10 cellular contexts compared by ENCODE assay signal in the genomic region with DNA sequence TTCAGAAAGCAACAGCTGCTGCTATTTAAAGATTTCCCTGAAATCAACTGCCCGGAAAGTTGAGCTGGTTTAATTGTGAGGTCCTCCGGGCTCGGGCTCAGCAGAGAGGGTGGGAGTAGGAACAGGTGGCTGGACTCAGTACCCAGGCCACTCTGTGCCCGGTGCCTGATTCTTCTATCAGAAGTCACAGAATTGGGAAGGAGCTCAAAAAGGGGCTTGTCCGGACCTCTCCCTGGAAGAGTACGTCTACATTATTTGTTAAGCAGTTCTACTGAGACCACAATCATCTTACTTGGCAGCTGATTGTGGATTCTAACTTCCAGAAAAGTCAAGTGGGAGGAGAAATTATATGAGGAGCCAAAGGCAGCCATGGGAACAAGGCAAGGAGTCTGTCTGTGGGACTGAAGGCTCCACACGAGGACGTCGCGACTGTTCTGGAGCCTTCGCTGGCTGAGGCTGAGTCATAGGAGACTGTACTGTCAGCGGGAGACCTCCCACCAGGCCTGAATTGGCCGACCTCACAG.
DNase-seq lines count a peak whose midpoint lies in the region; ATAC-seq and TF ChIP-seq lines count a peak whose summit lies in the region.
"Had no signal": no experiment of that assay in that cellular context is flagged by ENCODE, and none has a peak within 500 bp of the region (broad histone marks: within the 10 kb centered on the region; RNA-seq: fewer than 3 reads in every experiment).

No MANE protein-coding gene starts in this region.

- TF ChIP-seq CTCF in epithelial cell of esophagus (IDR thresholded peaks at IDR 0.05; ENCODE audit: insufficient read depth, low read depth, low read length, missing control alignments) (no peak), mucosa of descending colon (IDR thresholded peaks at IDR 0.05) (no peak), transverse colon (IDR thresholded peaks at IDR 0.05) (no peak)

- no peaks in the 10 kb centered on the region for H3K9me3 Mint-ChIP-seq in T-cell

- peak; percentile 81 for ATAC-seq in mucosa of descending colon
- ATAC-seq in T-cell (replicated peaks in 1 of 4), result no peak
- no peak for ATAC-seq in SK-N-SH treated with all-trans-retinoic acid at 6 μM for 48 hours
- no peak for ATAC-seq in HG03442 (IDR thresholded peaks at IDR 0.05; ENCODE audit: unreplicated experiment)

- H3K4me3 ChIP-seq in epithelial cell of esophagus (ENCODE audit: low read length), result no peak overlapping the region
- H3K4me3 ChIP-seq in mucosa of descending colon, result no peak overlapping the region
- H3K4me3 ChIP-seq in transverse colon, result no peak overlapping the region

- no peak overlapping the region for H3K4me3 Mint-ChIP-seq in T-cell
- H3K4me3 Mint-ChIP-seq: IgD-negative memory B cell had no signal

- H3K4me1 ChIP-seq in mucosa of descending colon (ENCODE audit: low read depth) (no peaks in the 10 kb centered on the region), transverse colon (peaks cover 0 to 15% (median 4%) of the 10 kb centered on the region in 4 donors)

- DNase-seq in NCI-H1092 treated with DMSO at 0.1 percent for 48 hours (lab: John Stamatoyannopoulos, UW) (peak; percentile 88), epithelial cell of esophagus (ENCODE audit: low read depth) (peak; percentile 20), mucosa of descending colon (peak; percentile 42 to 70 (median 58)), transverse colon (peak; percentile 55), NCI-H446 treated with DMSO at 0.1 percent for 48 hours (lab: John Stamatoyannopoulos, UW) (no peak), T-cell (no peak)
- DNase-seq: activated CD4-positive, CD25-positive, alpha-beta regulatory T cell had no signal

- POLR2A ChIA-PET in T-cell (lab: Charles Lee), result no interaction called here

- H3K27ac Mint-ChIP-seq in T-cell, result no peak overlapping the region
- H3K27ac Mint-ChIP-seq: IgD-negative memory B cell had no signal

- no peaks in the 10 kb centered on the region for H3K36me3 ChIP-seq in mucosa of descending colon (ENCODE audit: low read depth)
- no peaks in the 10 kb centered on the region for H3K36me3 ChIP-seq in transverse colon

- in situ Hi-C loops in transverse colon (cut with MboI; ENCODE audit: low pct_ligation_motif_present in 1 of 4, low pct_unique_long_range_greater_than_20kb in 1 of 4, low sequenced_read_pairs in 3 of 4), result no loop called here

- H3K4me1 Mint-ChIP-seq in T-cell, result no peaks in the 10 kb centered on the region
- H3K4me1 Mint-ChIP-seq: IgD-negative memory B cell had no signal

- H3K36me3 Mint-ChIP-seq in T-cell, result no peaks in the 10 kb centered on the region
- H3K36me3 Mint-ChIP-seq: IgD-negative memory B cell had no signal

- peak overlapping the region; percentile 81 to 85 (median 82) for H3K27ac ChIP-seq in transverse colon

- CTCF ChIA-PET in T-cell (lab: Charles Lee), result no interaction called here

- TF ChIP-seq EP300 in transverse colon (IDR thresholded peaks at IDR 0.05; ENCODE audit: low read depth), result peak; percentile 55

- H3K27me3 ChIP-seq in transverse colon, result no peaks in the 10 kb centered on the region

- intact Hi-C loops in mucosa of descending colon (cut with DNase I, micrococcal nuclease) (no loop called here), transverse colon (cut with DNase I; ENCODE audit: low total_unique reads) (no loop called here)

- TF ChIP-seq POLR2A in transverse colon (IDR thresholded peaks at IDR 0.05), result no peak

- H3K9me3 ChIP-seq in mucosa of descending colon, result no peaks in the 10 kb centered on the region
- H3K9me3 ChIP-seq in transverse colon, result no peaks in the 10 kb centered on the region

- H3K27me3 Mint-ChIP-seq in T-cell, result peaks cover 8 to 10% of the 10 kb centered on the region in 2 donors

- 29 to 62% methylated on average over 1 to 13 of the region's 13 CpGs for WGBS in transverse colon (ENCODE audit: low coverage in 1 of 2), 2 donors

TF ChIP-seq in SK-N-SH treated with all-trans-retinoic acid at 6 μM for 48 hours, 23 proteins besides CTCF, POLR2A, EP300 and RAD21:
- no peak for TF ChIP-seq ISL1 (CRISPR knock-in tag; IDR thresholded peaks at IDR 0.05)
- no peak for TF ChIP-seq SNAI2 (CRISPR knock-in tag; IDR thresholded peaks at IDR 0.05)
- no peak for TF ChIP-seq ESRRG (CRISPR knock-in tag; IDR thresholded peaks at IDR 0.05)
- TF ChIP-seq, protein P1, sequence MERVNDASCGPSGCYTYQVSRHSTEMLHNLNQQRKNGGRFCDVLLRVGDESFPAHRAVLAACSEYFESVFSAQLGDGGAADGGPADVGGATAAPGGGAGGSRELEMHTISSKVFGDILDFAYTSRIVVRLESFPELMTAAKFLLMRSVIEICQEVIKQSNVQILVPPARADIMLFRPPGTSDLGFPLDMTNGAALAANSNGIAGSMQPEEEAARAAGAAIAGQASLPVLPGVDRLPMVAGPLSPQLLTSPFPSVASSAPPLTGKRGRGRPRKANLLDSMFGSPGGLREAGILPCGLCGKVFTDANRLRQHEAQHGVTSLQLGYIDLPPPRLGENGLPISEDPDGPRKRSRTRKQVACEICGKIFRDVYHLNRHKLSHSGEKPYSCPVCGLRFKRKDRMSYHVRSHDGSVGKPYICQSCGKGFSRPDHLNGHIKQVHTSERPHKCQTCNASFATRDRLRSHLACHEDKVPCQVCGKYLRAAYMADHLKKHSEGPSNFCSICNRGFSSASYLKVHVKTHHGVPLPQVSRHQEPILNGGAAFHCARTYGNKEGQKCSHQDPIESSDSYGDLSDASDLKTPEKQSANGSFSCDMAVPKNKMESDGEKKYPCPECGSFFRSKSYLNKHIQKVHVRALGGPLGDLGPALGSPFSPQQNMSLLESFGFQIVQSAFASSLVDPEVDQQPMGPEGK (CRISPR knock-in tag; IDR thresholded peaks at IDR 0.05; ENCODE audit: borderline replicate concordance), result no peak
- no peak for TF ChIP-seq GLIS3 (CRISPR knock-in tag; IDR thresholded peaks at IDR 0.05)
- TF ChIP-seq PPARA (CRISPR knock-in tag; IDR thresholded peaks at IDR 0.05; ENCODE audit: borderline replicate concordance), result no peak
- TF ChIP-seq CSDC2 (CRISPR knock-in tag; IDR thresholded peaks at IDR 0.05), result no peak
- TF ChIP-seq, protein P2, sequence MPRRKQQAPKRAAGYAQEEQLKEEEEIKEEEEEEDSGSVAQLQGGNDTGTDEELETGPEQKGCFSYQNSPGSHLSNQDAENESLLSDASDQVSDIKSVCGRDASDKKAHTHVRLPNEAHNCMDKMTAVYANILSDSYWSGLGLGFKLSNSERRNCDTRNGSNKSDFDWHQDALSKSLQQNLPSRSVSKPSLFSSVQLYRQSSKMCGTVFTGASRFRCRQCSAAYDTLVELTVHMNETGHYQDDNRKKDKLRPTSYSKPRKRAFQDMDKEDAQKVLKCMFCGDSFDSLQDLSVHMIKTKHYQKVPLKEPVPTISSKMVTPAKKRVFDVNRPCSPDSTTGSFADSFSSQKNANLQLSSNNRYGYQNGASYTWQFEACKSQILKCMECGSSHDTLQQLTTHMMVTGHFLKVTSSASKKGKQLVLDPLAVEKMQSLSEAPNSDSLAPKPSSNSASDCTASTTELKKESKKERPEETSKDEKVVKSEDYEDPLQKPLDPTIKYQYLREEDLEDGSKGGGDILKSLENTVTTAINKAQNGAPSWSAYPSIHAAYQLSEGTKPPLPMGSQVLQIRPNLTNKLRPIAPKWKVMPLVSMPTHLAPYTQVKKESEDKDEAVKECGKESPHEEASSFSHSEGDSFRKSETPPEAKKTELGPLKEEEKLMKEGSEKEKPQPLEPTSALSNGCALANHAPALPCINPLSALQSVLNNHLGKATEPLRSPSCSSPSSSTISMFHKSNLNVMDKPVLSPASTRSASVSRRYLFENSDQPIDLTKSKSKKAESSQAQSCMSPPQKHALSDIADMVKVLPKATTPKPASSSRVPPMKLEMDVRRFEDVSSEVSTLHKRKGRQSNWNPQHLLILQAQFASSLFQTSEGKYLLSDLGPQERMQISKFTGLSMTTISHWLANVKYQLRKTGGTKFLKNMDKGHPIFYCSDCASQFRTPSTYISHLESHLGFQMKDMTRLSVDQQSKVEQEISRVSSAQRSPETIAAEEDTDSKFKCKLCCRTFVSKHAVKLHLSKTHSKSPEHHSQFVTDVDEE (CRISPR knock-in tag; IDR thresholded peaks at IDR 0.05), result no peak
- TF ChIP-seq, protein P3, sequence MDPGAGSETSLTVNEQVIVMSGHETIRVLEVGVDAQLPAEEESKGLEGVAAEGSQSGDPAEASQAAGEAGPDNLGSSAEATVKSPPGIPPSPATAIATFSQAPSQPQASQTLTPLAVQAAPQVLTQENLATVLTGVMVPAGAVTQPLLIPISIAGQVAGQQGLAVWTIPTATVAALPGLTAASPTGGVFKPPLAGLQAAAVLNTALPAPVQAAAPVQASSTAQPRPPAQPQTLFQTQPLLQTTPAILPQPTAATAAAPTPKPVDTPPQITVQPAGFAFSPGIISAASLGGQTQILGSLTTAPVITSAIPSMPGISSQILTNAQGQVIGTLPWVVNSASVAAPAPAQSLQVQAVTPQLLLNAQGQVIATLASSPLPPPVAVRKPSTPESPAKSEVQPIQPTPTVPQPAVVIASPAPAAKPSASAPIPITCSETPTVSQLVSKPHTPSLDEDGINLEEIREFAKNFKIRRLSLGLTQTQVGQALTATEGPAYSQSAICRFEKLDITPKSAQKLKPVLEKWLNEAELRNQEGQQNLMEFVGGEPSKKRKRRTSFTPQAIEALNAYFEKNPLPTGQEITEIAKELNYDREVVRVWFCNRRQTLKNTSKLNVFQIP (CRISPR knock-in tag; IDR thresholded peaks at IDR 0.05; ENCODE audit: borderline replicate concordance, low read depth), result no peak
- no peak for TF ChIP-seq BACH2 (CRISPR knock-in tag; IDR thresholded peaks at IDR 0.05; ENCODE audit: borderline replicate concordance)
- no peak for TF ChIP-seq ZFP3 (CRISPR knock-in tag; IDR thresholded peaks at IDR 0.05)
- TF ChIP-seq ZNF565 (CRISPR knock-in tag; conservative IDR thresholded peaks at IDR 0.05; ENCODE audit: low read depth), result no peak

Comparison
In these comparisons a context has a peak if more than half of its experiments do, and no peak if none do; other contexts are left out.
1. DNase-seq: peak in NCI-H1092 treated with DMSO at 0.1 percent for 48 hours (single experiment), epithelial cell of esophagus (single experiment), mucosa of descending colon (3 of 3) and transverse colon (single experiment); none in NCI-H446 treated with DMSO at 0.1 percent for 48 hours (single experiment) and T-cell (0 of 34).